8 cellular contexts compared by ENCODE assay signal in the genomic region with DNA sequence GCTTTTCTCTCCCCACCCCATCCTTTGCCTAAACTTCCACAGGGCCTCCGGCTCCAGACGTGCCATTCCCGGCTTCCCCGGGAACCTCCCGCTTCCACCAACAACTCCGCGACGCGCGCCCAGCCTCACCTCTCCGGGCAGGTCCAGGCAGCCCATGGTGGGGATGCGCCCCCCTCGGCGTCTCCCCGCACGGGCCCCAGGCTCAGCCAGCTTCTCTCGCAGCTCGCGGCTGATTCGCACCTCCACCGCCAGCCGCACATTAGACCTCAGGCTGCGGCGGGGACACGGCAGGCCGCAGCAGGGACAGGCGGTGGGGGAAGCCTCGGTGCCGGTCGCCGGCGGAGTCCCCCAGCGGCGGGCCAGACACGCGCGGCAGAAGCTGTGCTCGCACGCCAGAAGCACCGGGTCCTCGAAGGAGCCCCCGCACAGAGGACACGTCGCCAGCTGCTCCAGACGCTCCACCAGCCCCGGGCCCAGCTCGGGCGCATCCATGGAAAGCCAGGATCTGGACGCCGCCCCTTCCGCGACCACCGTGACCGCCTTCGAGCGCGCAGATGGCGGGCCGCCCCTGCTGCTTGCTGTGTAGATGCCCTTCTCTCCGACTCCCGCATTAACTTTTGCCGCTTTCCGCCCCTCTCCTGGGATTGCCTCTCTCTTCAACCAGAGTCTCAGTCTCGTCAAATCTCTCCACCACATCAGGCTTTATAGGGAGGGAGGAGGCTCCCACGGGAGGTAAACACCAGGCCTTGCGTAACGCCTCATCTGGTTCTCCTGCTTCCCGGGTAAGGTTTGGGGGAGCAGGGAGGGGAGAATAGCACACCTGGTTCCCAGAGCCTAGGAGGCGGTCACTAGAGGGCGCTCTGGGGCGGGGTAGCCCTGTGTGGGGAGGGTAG.
A peak's percentile ranks its signal among the peaks of the same experiment; 100 is the strongest.
DNase-seq lines count a peak whose midpoint lies in the region; ATAC-seq and TF ChIP-seq lines count a peak whose summit lies in the region.

A gene with protein sequence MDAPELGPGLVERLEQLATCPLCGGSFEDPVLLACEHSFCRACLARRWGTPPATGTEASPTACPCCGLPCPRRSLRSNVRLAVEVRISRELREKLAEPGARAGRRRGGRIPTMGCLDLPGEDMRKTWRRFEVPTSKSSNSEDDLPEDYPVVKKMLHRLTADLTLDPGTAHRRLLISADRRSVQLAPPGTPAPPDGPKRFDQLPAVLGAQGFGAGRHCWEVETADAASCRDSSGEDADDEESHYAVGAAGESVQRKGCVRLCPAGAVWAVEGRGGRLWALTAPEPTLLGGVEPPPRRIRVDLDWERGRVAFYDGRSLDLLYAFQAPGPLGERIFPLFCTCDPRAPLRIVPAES (minus strand): TSS at position 676 of the 893 bp plus-strand sequence. CDS start 184 bp downstream, at position 492.

- H3K27ac Mint-ChIP-seq in T-helper 2 cell treated with Interferon-gamma antibody and Interleukin-4, amounts not matched to agents 5 μg/mL and 100 μg/mL, for 36 hours, result no peak within 1 kb of the TSS

- peaks cover 87% of the 10 kb centered on the region for H3K27me3 Mint-ChIP-seq in T-helper 2 cell treated with Interferon-gamma antibody and Interleukin-4, amounts not matched to agents 5 μg/mL and 100 μg/mL, for 36 hours (ENCODE audit: low read depth)

- H3K4me3 Mint-ChIP-seq in T-helper 2 cell treated with Interferon-gamma antibody and Interleukin-4, amounts not matched to agents 5 μg/mL and 100 μg/mL, for 36 hours, result peak within 1 kb of the TSS; percentile 59

- ATAC-seq in HG02938 (IDR thresholded peaks at IDR 0.05; ENCODE audit: unreplicated experiment), result no peak

- peaks cover 34% of the 10 kb centered on the region for H3K4me1 Mint-ChIP-seq in T-helper 2 cell treated with Interferon-gamma antibody and Interleukin-4, amounts not matched to agents 5 μg/mL and 100 μg/mL, for 36 hours (ENCODE audit: low read depth)

- peaks cover 16% of the 10 kb centered on the region for H3K36me3 Mint-ChIP-seq in T-helper 2 cell treated with Interferon-gamma antibody and Interleukin-4, amounts not matched to agents 5 μg/mL and 100 μg/mL, for 36 hours (ENCODE audit: low read depth)

- H3K4me3 ChIP-seq in fibroblast of pulmonary artery (replicated peaks; ENCODE audit: low read depth, low read length) (no peak within 1 kb of the TSS), retinal pigment epithelial cell (ENCODE audit: low read length) (no peak within 1 kb of the TSS)

- peak; percentile 9 for DNase-seq in NCI-H345 (lab: John Stamatoyannopoulos, UW)
- no peak for DNase-seq in NCI-H345 treated with DMSO at 0.1 percent for 48 hours (lab: John Stamatoyannopoulos, UW; ENCODE audit: unreplicated experiment)
- DNase-seq in T-helper 2 cell treated with Interferon-gamma antibody and Interleukin-4, amounts not matched to agents 5 μg/mL and 100 μg/mL, for 36 hours (ENCODE audit: low spot score), result no peak
- no peak for DNase-seq in fibroblast of pulmonary artery (ENCODE audit: low read depth)
- DNase-seq in retinal pigment epithelial cell (ENCODE audit: low read depth), result no peak
- DNase-seq in amniotic stem cell (lab: John Stamatoyannopoulos, UW), result no peak
- no peak for DNase-seq in activated gamma-delta T cell treated with Interleukin-2 at 50 U/mL for 16 hours

- H3K9me3 Mint-ChIP-seq in T-helper 2 cell treated with Interferon-gamma antibody and Interleukin-4, amounts not matched to agents 5 μg/mL and 100 μg/mL, for 36 hours, result no peaks in the 10 kb centered on the region

- peak; percentile 29 for TF ChIP-seq CTCF in fibroblast of pulmonary artery (IDR thresholded peaks at IDR 0.05; ENCODE audit: low read length, missing control alignments)
- peak; percentile 57 for TF ChIP-seq CTCF in retinal pigment epithelial cell (conservative IDR thresholded peaks at IDR 0.05; ENCODE audit: low read depth, low read length)
